31 cellular contexts compared by ENCODE assay signal in the genomic region with DNA sequence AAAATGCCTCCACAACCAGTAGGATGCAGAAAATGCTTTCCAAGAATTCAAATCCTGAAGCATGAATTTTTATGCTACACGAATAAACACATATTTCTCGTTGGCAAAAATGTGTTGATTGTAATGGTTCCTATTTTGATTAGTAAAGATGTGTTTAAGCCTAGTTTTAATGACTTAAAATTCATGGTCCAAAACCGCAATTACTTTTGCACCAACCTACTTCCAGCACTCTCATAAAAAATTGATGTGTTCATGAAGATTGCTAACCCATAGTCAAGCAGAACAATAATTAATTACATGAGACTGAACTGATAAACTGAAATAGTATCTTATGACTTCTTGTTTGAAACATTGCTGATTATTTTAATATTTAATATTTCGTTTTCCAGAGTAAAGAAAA.
DNase-seq lines count a peak whose midpoint lies in the region; ATAC-seq, FAIRE-seq and TF ChIP-seq lines count a peak whose summit lies in the region.
"Had no signal": no experiment of that assay in that cellular context is flagged by ENCODE, and none has a peak within 500 bp of the region (broad histone marks: within the 10 kb centered on the region; RNA-seq: fewer than 3 reads in every experiment).

No MANE protein-coding gene starts in this region.

- no peak overlapping the region for H3K9ac ChIP-seq in HepG2 (ENCODE audit: insufficient read depth, low read depth, low read length)
- H3K9ac ChIP-seq: BLaER1; BLaER1 treated with 17β-estradiol and CSF1 and Interleukin-3, amounts not matched to agents 10 nM and 100 nM had no signal

- no peak overlapping the region for H2AFZ ChIP-seq in HepG2 (ENCODE audit: low read length)

- no peak for FAIRE-seq in HepG2 (lab: Jason Lieb, UNC)
- FAIRE-seq: A204.1, A549, D721Med had no signal

- H4K20me1 ChIP-seq in HepG2 (ENCODE audit: insufficient read depth, low read length) = no peaks in the 10 kb centered on the region
- H4K20me1 ChIP-seq: BLaER1; BLaER1 treated with 17β-estradiol and CSF1 and Interleukin-3, amounts not matched to agents 10 nM and 100 nM had no signal

- no peak for DNase-seq in HepG2 (ENCODE audit: low spot score)
- no peak for DNase-seq in right lobe of liver
- DNase-seq in HEK293T (ENCODE audit: extremely low spot score) = no peak
- DNase-seq: 8988T; ACHN; AML-193; BE2C; C1 segment of cervical spinal cord; Caco-2; Calu3; CD4-positive, alpha-beta memory T cell; CD4-positive, alpha-beta T cell; CD4-positive, CD25-positive, alpha-beta regulatory T cell; CD8-positive, alpha-beta memory T cell; CD8-positive, alpha-beta T cell; COR-L47; DMS 273 treated with DMSO at 0.1 percent for 48 hours; DMS153; DMS53; DMS79; DMS79 treated with DMSO at 0.1 percent for 48 hours; DND-41; EL had no signal

- H3K27ac ChIP-seq in HepG2 (ENCODE audit: extremely low read length, insufficient read depth, low read length) (no peak overlapping the region), right lobe of liver (no peak overlapping the region)
- H3K27ac ChIP-seq: 22Rv1; A549; BLaER1; BLaER1 treated with 17β-estradiol and CSF1 and Interleukin-3, amounts not matched to agents 10 nM and 100 nM; C4-2B had no signal

- POLR2A ChIA-PET in HepG2 (lab: Yijun Ruan, JAX) (no interaction called here), HEK293T (lab: Yijun Ruan, JAX) (no interaction called here)

- intact Hi-C loops in HepG2 (cut with micrococcal nuclease; ENCODE audit: unreplicated experiment) (no loop called here), right lobe of liver (cut with DNase I) (no loop called here)

- no peak overlapping the region for H3K4me2 ChIP-seq in HepG2 (ENCODE audit: low read depth, low read length)
- H3K4me2 ChIP-seq: A549; BLaER1; BLaER1 treated with 17β-estradiol and CSF1 and Interleukin-3, amounts not matched to agents 10 nM and 100 nM had no signal

- H3K27me3 ChIP-seq in HepG2 (ENCODE audit: control insufficient read depth in 1 of 2, insufficient read depth in 2 of 2, low read length in 2 of 2) (no peaks in the 10 kb centered on the region), right lobe of liver (no peaks in the 10 kb centered on the region)
- H3K27me3 ChIP-seq: BLaER1; BLaER1 treated with 17β-estradiol and CSF1 and Interleukin-3, amounts not matched to agents 10 nM and 100 nM had no signal

- TF ChIP-seq CTCF in HepG2 (CRISPR knock-in tag; IDR thresholded peaks at IDR 0.05) (no peak), right lobe of liver (IDR thresholded peaks at IDR 0.05) (no peak)

- H3K79me2 ChIP-seq in HepG2 (ENCODE audit: insufficient read depth, low read length) = no peaks in the 10 kb centered on the region

- no TSS peak for BruUV-seq in HepG2 (replicated peaks; lab: Mats Ljungman, UMichigan)

- H3K4me1 ChIP-seq in HepG2 (ENCODE audit: insufficient read depth, low read length) = no peaks in the 10 kb centered on the region
- H3K4me1 ChIP-seq in right lobe of liver = no peaks in the 10 kb centered on the region
- H3K4me1 ChIP-seq: A549; BE2C; BLaER1; BLaER1 treated with 17β-estradiol and CSF1 and Interleukin-3, amounts not matched to agents 10 nM and 100 nM; Caco-2 had no signal

- TF ChIP-seq POLR2A in HepG2 (IDR thresholded peaks at IDR 0.05; ENCODE audit: insufficient read depth in 1 of 2, low read depth in 2 of 2, low read length in 2 of 2) (no peak), right lobe of liver (IDR thresholded peaks at IDR 0.05) (no peak)

- no peak overlapping the region for H3K4me3 ChIP-seq in HepG2 (replicated peaks in 1 of 3; ENCODE audit: insufficient read depth in 1 of 3, low read depth in 2 of 3, low read length in 3 of 3)
- no peak overlapping the region for H3K4me3 ChIP-seq in right lobe of liver
- H3K4me3 ChIP-seq: A549; BLaER1; BLaER1 treated with 17β-estradiol and CSF1 and Interleukin-3, amounts not matched to agents 10 nM and 100 nM had no signal

- CTCF ChIA-PET in HepG2 (lab: Yijun Ruan, JAX; ENCODE audit: low intra/inter-chr PET ratio, low total read pairs) (no interaction called here), HEK293T (lab: Yijun Ruan, JAX) (no interaction called here)

- H3K9me3 ChIP-seq in HepG2 (ENCODE audit: low read length) (no peaks in the 10 kb centered on the region), right lobe of liver (no peaks in the 10 kb centered on the region)
- H3K9me3 ChIP-seq: A549; BE2C; BLaER1; BLaER1 treated with 17β-estradiol and CSF1 and Interleukin-3, amounts not matched to agents 10 nM and 100 nM had no signal

- 1% methylated on average over 4 of the region's 4 CpGs for WGBS in HepG2 (ENCODE audit: low lambda C conversion rate)
- WGBS in right lobe of liver (ENCODE audit: insufficient coverage, low coverage, low lambda C conversion rate, missing lambda C conversion rate) = 60% methylated on average over 4 of the region's 4 CpGs

- TF ChIP-seq RAD21 in HepG2 (CRISPR knock-in tag; IDR thresholded peaks at IDR 0.05) = no peak

- H3K36me3 ChIP-seq in HepG2 (replicated peaks in 1 of 2; ENCODE audit: control insufficient read depth in 1 of 2, insufficient read depth in 2 of 2, low read length in 2 of 2) (no peaks in the 10 kb centered on the region), right lobe of liver (no peaks in the 10 kb centered on the region)
- H3K36me3 ChIP-seq: BE2C; BLaER1; BLaER1 treated with 17β-estradiol and CSF1 and Interleukin-3, amounts not matched to agents 10 nM and 100 nM had no signal

- in situ Hi-C loops in HepG2 (cut with HindIII; ENCODE audit: extremely low pct_ligation_motif_present, low pct_unique_long_range_greater_than_20kb) = no loop called here

- TF ChIP-seq EP300 in HepG2 (IDR thresholded peaks at IDR 0.05; ENCODE audit: low read depth in 2 of 2, low read length in 2 of 2) (no peak), HepG2 (CRISPR knock-in tag; IDR thresholded peaks at IDR 0.05; ENCODE audit: borderline replicate concordance) (no peak)

- ATAC-seq in HepG2 = no peak
- no peak for ATAC-seq in right lobe of liver
- ATAC-seq in GM19452 (IDR thresholded peaks at IDR 0.05; ENCODE audit: unreplicated experiment) = no peak
- ATAC-seq: A549; CD8-positive, alpha-beta T cell had no signal

TF ChIP-seq in HepG2, 621 proteins besides CTCF, POLR2A, EP300 and RAD21 (continues in another document):
- TF ChIP-seq TBL1XR1 (IDR thresholded peaks at IDR 0.05; ENCODE audit: borderline replicate concordance, low read length, partially characterized antibody) (no peak), ZNF841 (CRISPR knock-in tag; IDR thresholded peaks at IDR 0.05; ENCODE audit: borderline replicate concordance) (no peak), ZSCAN29 (CRISPR knock-in tag; conservative IDR thresholded peaks at IDR 0.05) (no peak), ZNF234 (CRISPR knock-in tag; conservative IDR thresholded peaks at IDR 0.05) (no peak)

TF ChIP-seq in HEK293T, 16 proteins besides CTCF, POLR2A, EP300 and RAD21:
- TF ChIP-seq FOXK2 (IDR thresholded peaks at IDR 0.05) (no peak), ELF4 (IDR thresholded peaks at IDR 0.05) (peak; percentile 81), CTBP1 (IDR thresholded peaks at IDR 0.05; ENCODE audit: borderline replicate concordance) (no peak), HDGF (IDR thresholded peaks at IDR 0.05; ENCODE audit: borderline replicate concordance) (no peak)
- TF ChIP-seq, protein P1, sequence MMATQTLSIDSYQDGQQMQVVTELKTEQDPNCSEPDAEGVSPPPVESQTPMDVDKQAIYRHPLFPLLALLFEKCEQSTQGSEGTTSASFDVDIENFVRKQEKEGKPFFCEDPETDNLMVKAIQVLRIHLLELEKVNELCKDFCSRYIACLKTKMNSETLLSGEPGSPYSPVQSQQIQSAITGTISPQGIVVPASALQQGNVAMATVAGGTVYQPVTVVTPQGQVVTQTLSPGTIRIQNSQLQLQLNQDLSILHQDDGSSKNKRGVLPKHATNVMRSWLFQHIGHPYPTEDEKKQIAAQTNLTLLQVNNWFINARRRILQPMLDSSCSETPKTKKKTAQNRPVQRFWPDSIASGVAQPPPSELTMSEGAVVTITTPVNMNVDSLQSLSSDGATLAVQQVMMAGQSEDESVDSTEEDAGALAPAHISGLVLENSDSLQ (IDR thresholded peaks at IDR 0.05) = no peak
TF ChIP-seq in HEK293T: peak in this region for 1.
